ENCODE assay signal across 19 cellular contexts in genomic region chr20:36336204-36336603, GRCh38.
"Had no signal": no experiment of that assay in that cellular context is flagged by ENCODE, and none has a peak within 500 bp of the region (broad histone marks: within the 10 kb centered on the region; RNA-seq: fewer than 3 reads in every experiment).

No MANE protein-coding gene starts in this region.

- H3K4me3 Mint-ChIP-seq: mesothelial cell of epicardium; naive B cell; natural killer cell treated with Interleukin-12 subunit alpha and Interleukin-12 subunit beta and Interleukin-15 and Interleukin-18, amount 100 ng/mL, for 72 hours; neural crest cell; stimulated activated effector memory CD8-positive, alpha-beta T cell treated with anti-CD3 and anti-CD28 coated beads, Interleukin-12 subunit alpha, Interleukin-12 subunit beta, amount 100 ng/mL, for 72 hours had no signal

- ATAC-seq: mucosa of descending colon; sciatic nerve; stimulated activated effector memory CD8-positive, alpha-beta T cell treated with anti-CD3 and anti-CD28 coated beads, Interleukin-12 subunit alpha, Interleukin-12 subunit beta, amount 100 ng/mL, for 72 hours had no signal

- H3K4me1 ChIP-seq: prostate gland, right atrium auricular region, stomach, thyroid gland, vagina had no signal

- H3K9me3 Mint-ChIP-seq: mesothelial cell of epicardium; naive B cell; natural killer cell treated with Interleukin-12 subunit alpha and Interleukin-12 subunit beta and Interleukin-15 and Interleukin-18, amount 100 ng/mL, for 72 hours; neural crest cell; stimulated activated effector memory CD8-positive, alpha-beta T cell treated with anti-CD3 and anti-CD28 coated beads, Interleukin-12 subunit alpha, Interleukin-12 subunit beta, amount 100 ng/mL, for 72 hours had no signal

- H3K4me1 Mint-ChIP-seq: mesothelial cell of epicardium; stimulated activated effector memory CD8-positive, alpha-beta T cell treated with anti-CD3 and anti-CD28 coated beads, Interleukin-12 subunit alpha, Interleukin-12 subunit beta, amount 100 ng/mL, for 72 hours had no signal

- H3K4me3 ChIP-seq: mucosa of descending colon, prostate gland, right atrium auricular region, smooth muscle cell, stomach, thyroid gland, vagina had no signal

- H3K36me3 Mint-ChIP-seq: mesothelial cell of epicardium; natural killer cell treated with Interleukin-12 subunit alpha and Interleukin-12 subunit beta and Interleukin-15 and Interleukin-18, amount 100 ng/mL, for 72 hours; stimulated activated effector memory CD8-positive, alpha-beta T cell treated with anti-CD3 and anti-CD28 coated beads, Interleukin-12 subunit alpha, Interleukin-12 subunit beta, amount 100 ng/mL, for 72 hours had no signal

- H3K27ac ChIP-seq: prostate gland, right atrium auricular region, stomach, thyroid gland, vagina had no signal

- H3K36me3 ChIP-seq: prostate gland, right atrium auricular region, stomach, thyroid gland, vagina had no signal

- H3K4me2 ChIP-seq: smooth muscle cell had no signal

- H3K27me3 ChIP-seq: right atrium auricular region, thyroid gland, vagina had no signal

- DNase-seq: effector CD4-positive, alpha-beta T cell; mesenchymal stem cell; mucosa of descending colon; naive B cell; stimulated activated CD4-positive, alpha-beta T cell treated with anti-CD3 and anti-CD28 coated beads, Interleukin-2, amount 100 ng/mL, for 24 hours; stimulated activated CD4-positive, alpha-beta T cell treated with anti-CD3 and anti-CD28 coated beads, Interleukin-4, amount 100 ng/mL, for 24 hours; stimulated activated naive CD4-positive, alpha-beta T cell treated with Interleukin-2 at 50 U/mL for 16 hours; stomach; thyroid gland; trophoblast cell had no signal

- H3K9me3 ChIP-seq: mucosa of descending colon, prostate gland, right atrium auricular region, stomach, thyroid gland, vagina had no signal

- H3K27ac Mint-ChIP-seq: mesothelial cell of epicardium; natural killer cell treated with Interleukin-12 subunit alpha and Interleukin-12 subunit beta and Interleukin-15 and Interleukin-18, amount 100 ng/mL, for 72 hours; stimulated activated effector memory CD8-positive, alpha-beta T cell treated with anti-CD3 and anti-CD28 coated beads, Interleukin-12 subunit alpha, Interleukin-12 subunit beta, amount 100 ng/mL, for 72 hours had no signal
